ENCODE assay signal across 2 cellular contexts in genomic region chr6:25757936-25758642, GRCh38.
TF ChIP-seq lines count a peak whose summit lies in the region.

No MANE protein-coding gene starts in this region.

TF ChIP-seq in liver, 16 proteins besides CTCF, POLR2A, EP300 and RAD21:
- TF ChIP-seq RXRA (IDR thresholded peaks at IDR 0.05) (peak; percentile 67 to 78), JUND (IDR thresholded peaks at IDR 0.05) (no peak)
TF ChIP-seq in liver: peak in this region for 1.

TF ChIP-seq in HepG2, 621 proteins besides CTCF, POLR2A, EP300 and RAD21:
- no peak for TF ChIP-seq KLF13 (CRISPR knock-in tag; IDR thresholded peaks at IDR 0.05)
- TF ChIP-seq THRA (CRISPR knock-in tag; IDR thresholded peaks at IDR 0.05; ENCODE audit: borderline replicate concordance), result no peak
- no peak for TF ChIP-seq PTBP1 (IDR thresholded peaks at IDR 0.05; ENCODE audit: low read depth, low read length, poor library complexity, severe bottlenecking)
- TF ChIP-seq, protein P1, sequence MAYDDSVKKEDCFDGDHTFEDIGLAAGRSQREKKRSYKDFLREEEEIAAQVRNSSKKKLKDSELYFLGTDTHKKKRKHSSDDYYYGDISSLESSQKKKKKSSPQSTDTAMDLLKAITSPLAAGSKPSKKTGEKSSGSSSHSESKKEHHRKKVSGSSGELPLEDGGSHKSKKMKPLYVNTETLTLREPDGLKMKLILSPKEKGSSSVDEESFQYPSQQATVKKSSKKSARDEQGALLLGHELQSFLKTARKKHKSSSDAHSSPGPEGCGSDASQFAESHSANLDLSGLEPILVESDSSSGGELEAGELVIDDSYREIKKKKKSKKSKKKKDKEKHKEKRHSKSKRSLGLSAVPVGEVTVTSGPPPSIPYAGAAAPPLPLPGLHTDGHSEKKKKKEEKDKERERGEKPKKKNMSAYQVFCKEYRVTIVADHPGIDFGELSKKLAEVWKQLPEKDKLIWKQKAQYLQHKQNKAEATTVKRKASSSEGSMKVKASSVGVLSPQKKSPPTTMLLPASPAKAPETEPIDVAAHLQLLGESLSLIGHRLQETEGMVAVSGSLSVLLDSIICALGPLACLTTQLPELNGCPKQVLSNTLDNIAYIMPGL (CRISPR knock-in tag; IDR thresholded peaks at IDR 0.05; ENCODE audit: borderline replicate concordance in 1 of 2, low read depth in 1 of 2), result no peak
- TF ChIP-seq FOSL1 (CRISPR knock-in tag; IDR thresholded peaks at IDR 0.05; ENCODE audit: borderline replicate concordance), result no peak
- TF ChIP-seq MEIS2 (CRISPR knock-in tag; IDR thresholded peaks at IDR 0.05), result no peak
- TF ChIP-seq ZFP36L2 (CRISPR knock-in tag; IDR thresholded peaks at IDR 0.05), result no peak
- no peak for TF ChIP-seq NFE2 (CRISPR knock-in tag; IDR thresholded peaks at IDR 0.05)
- TF ChIP-seq MEF2D (CRISPR knock-in tag; IDR thresholded peaks at IDR 0.05), result no peak
- TF ChIP-seq, protein P2, sequence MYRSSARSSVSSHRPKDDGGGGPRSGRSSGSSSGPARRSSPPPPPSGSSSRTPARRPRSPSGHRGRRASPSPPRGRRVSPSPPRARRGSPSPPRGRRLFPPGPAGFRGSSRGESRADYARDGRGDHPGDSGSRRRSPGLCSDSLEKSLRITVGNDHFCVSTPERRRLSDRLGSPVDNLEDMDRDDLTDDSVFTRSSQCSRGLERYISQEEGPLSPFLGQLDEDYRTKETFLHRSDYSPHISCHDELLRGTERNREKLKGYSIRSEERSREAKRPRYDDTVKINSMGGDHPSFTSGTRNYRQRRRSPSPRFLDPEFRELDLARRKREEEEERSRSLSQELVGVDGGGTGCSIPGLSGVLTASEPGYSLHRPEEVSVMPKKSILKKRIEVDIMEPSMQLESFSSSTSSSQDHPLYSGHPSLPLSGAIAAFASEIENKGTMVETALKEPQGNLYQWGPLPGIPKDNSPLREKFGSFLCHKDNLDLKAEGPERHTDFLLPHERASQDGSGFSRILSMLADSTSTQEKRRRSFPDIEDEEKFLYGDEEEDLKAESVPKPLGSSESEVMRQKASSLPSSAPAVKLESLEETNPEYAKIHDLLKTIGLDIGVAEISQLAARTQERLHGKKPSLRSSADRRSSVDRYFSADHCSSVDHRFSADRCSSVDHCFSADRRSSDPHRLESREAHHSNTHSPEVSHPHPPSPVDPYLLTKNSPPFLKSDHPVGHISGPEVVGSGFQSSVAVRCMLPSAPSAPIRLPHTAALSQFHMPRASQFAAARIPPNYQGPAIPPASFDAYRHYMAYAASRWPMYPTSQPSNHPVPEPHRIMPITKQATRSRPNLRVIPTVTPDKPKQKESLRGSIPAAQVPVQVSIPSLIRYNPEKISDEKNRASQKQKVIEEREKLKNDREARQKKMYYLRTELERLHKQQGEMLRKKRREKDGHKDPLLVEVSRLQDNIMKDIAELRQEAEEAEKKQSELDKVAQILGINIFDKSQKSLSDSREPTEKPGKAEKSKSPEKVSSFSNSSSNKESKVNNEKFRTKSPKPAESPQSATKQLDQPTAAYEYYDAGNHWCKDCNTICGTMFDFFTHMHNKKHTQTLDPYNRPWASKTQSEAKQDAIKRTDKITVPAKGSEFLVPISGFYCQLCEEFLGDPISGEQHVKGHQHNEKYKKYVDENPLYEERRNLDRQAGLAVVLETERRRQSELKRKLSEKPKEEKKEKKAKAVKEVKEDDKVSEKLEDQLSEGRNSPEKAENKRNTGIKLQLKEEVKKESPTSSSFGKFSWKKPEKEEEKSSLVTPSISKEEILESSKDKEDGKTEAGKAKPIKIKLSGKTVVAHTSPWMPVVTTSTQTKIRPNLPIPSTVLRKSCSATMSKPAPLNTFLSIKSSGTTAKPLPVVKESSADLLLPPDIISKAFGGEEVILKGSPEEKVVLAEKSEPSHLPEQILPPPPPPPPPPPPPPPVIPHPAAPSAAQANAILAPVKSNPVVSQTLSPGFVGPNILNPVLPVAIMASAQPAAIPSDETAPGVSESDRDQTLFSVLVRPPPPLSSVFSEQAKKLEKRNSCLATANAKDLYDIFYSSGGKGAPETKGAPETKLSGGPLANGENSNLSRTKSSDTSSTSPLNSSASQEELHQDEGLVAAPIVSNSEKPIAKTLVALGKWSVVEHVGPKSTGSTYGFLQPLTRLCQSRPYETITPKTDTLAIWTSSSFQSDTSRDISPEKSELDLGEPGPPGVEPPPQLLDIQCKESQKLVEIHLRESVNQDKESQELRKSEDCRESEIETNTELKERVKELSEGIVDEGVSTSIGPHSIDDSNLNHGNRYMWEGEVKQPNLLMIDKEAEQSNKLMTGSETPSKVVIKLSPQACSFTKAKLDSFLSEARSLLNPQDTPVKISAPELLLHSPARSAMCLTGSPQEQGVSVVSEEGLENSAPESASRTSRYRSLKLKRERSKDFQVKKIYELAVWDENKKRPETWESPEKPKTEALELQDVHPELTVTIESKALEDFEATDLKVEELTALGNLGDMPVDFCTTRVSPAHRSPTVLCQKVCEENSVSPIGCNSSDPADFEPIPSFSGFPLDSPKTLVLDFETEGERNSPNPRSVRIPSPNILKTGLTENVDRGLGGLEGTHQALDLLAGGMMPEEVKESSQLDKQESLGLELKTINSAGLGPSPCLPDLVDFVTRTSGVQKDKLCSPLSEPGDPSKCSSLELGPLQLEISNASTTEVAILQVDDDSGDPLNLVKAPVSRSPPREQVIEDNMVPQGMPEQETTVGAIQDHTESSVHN (CRISPR knock-in tag; IDR thresholded peaks at IDR 0.05), result no peak
- TF ChIP-seq, protein P3, sequence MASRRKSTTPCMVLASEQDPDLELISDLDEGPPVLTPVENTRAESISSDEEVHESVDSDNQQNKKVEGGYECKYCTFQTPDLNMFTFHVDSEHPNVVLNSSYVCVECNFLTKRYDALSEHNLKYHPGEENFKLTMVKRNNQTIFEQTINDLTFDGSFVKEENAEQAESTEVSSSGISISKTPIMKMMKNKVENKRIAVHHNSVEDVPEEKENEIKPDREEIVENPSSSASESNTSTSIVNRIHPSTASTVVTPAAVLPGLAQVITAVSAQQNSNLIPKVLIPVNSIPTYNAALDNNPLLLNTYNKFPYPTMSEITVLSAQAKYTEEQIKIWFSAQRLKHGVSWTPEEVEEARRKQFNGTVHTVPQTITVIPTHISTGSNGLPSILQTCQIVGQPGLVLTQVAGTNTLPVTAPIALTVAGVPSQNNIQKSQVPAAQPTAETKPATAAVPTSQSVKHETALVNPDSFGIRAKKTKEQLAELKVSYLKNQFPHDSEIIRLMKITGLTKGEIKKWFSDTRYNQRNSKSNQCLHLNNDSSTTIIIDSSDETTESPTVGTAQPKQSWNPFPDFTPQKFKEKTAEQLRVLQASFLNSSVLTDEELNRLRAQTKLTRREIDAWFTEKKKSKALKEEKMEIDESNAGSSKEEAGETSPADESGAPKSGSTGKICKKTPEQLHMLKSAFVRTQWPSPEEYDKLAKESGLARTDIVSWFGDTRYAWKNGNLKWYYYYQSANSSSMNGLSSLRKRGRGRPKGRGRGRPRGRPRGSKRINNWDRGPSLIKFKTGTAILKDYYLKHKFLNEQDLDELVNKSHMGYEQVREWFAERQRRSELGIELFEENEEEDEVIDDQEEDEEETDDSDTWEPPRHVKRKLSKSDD (CRISPR knock-in tag; IDR thresholded peaks at IDR 0.05; ENCODE audit: low read depth), result no peak
- TF ChIP-seq, protein P4, sequence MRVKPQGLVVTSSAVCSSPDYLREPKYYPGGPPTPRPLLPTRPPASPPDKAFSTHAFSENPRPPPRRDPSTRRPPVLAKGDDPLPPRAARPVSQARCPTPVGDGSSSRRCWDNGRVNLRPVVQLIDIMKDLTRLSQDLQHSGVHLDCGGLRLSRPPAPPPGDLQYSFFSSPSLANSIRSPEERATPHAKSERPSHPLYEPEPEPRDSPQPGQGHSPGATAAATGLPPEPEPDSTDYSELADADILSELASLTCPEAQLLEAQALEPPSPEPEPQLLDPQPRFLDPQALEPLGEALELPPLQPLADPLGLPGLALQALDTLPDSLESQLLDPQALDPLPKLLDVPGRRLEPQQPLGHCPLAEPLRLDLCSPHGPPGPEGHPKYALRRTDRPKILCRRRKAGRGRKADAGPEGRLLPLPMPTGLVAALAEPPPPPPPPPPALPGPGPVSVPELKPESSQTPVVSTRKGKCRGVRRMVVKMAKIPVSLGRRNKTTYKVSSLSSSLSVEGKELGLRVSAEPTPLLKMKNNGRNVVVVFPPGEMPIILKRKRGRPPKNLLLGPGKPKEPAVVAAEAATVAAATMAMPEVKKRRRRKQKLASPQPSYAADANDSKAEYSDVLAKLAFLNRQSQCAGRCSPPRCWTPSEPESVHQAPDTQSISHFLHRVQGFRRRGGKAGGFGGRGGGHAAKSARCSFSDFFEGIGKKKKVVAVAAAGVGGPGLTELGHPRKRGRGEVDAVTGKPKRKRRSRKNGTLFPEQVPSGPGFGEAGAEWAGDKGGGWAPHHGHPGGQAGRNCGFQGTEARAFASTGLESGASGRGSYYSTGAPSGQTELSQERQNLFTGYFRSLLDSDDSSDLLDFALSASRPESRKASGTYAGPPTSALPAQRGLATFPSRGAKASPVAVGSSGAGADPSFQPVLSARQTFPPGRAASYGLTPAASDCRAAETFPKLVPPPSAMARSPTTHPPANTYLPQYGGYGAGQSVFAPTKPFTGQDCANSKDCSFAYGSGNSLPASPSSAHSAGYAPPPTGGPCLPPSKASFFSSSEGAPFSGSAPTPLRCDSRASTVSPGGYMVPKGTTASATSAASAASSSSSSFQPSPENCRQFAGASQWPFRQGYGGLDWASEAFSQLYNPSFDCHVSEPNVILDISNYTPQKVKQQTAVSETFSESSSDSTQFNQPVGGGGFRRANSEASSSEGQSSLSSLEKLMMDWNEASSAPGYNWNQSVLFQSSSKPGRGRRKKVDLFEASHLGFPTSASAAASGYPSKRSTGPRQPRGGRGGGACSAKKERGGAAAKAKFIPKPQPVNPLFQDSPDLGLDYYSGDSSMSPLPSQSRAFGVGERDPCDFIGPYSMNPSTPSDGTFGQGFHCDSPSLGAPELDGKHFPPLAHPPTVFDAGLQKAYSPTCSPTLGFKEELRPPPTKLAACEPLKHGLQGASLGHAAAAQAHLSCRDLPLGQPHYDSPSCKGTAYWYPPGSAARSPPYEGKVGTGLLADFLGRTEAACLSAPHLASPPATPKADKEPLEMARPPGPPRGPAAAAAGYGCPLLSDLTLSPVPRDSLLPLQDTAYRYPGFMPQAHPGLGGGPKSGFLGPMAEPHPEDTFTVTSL (CRISPR knock-in tag; IDR thresholded peaks at IDR 0.05; ENCODE audit: borderline replicate concordance), result no peak
